ENCODE assay signal across 8 cellular contexts in genomic region chr17:31559647-31560501, GRCh38.
DNase-seq lines count a peak whose midpoint lies in the region; ATAC-seq and TF ChIP-seq lines count a peak whose summit lies in the region.

No MANE protein-coding gene starts in this region.

- no peaks in the 10 kb centered on the region for H3K27me3 ChIP-seq in hepatocyte
- H3K27me3 ChIP-seq in gastrocnemius medialis, result peaks cover 0 to 6% (median 0%) of the 10 kb centered on the region in 3 donors

- peaks cover 39% of the 10 kb centered on the region for H3K79me2 ChIP-seq in hepatocyte

- H3K9me3 ChIP-seq in ES-I3 (ENCODE audit: control insufficient read depth, insufficient read depth, low read length) (no peaks in the 10 kb centered on the region), hepatocyte (ENCODE audit: low read depth) (no peaks in the 10 kb centered on the region), gastrocnemius medialis (no peaks in the 10 kb centered on the region)

- POLR2A ChIA-PET in activated CD4-positive, alpha-beta memory T cell treated with anti-CD3 and anti-CD28 coated beads, Interleukin-2, amount 10 ng/mL, durations not matched to agents 7 days and 5 days (lab: Charles Lee), result no interaction called here

- H2AFZ ChIP-seq in hepatocyte, result peak overlapping the region; percentile 88

- ATAC-seq in gastrocnemius medialis, result peak in 1 of 2 donors; percentile 2
- ATAC-seq in GM18868 (IDR thresholded peaks at IDR 0.05; ENCODE audit: unreplicated experiment), result no peak

- H3K4me1 ChIP-seq in ES-I3 (ENCODE audit: insufficient read depth, low read length) (peaks cover 27% of the 10 kb centered on the region), hepatocyte (ENCODE audit: insufficient read depth) (peaks cover 42% of the 10 kb centered on the region), gastrocnemius medialis (peaks cover under 1 to 6% of the 10 kb centered on the region in 2 donors)

- H3K9me3 Mint-ChIP-seq in activated CD4-positive, alpha-beta memory T cell treated with anti-CD3 and anti-CD28 coated beads, Interleukin-2, amount 10 ng/mL, durations not matched to agents 7 days and 5 days, result no peaks in the 10 kb centered on the region

- H3K4me3 ChIP-seq in hepatocyte (peak overlapping the region; percentile 70), gastrocnemius medialis (peak overlapping the region; percentile 56 to 76 (median 68))

- CTCF ChIA-PET in activated CD4-positive, alpha-beta memory T cell treated with anti-CD3 and anti-CD28 coated beads, Interleukin-2, amount 10 ng/mL, durations not matched to agents 7 days and 5 days (lab: Charles Lee), result interaction anchor here (1.0 kb wide), 1 partner anchor 283 kb away, joined by 3 read pairs; no protein-coding TSS in a partner anchor

- H3K9ac ChIP-seq in ES-I3 (ENCODE audit: low read depth, low read length), result peak overlapping the region; percentile 74

- no peaks in the 10 kb centered on the region for H4K20me1 ChIP-seq in hepatocyte (ENCODE audit: insufficient read depth, poor library complexity, severe bottlenecking)

- no peak for TF ChIP-seq POLR2A in gastrocnemius medialis (IDR thresholded peaks at IDR 0.05)

- H3K4me2 ChIP-seq in hepatocyte, result peak overlapping the region; percentile 99

- intact Hi-C loops in gastrocnemius medialis (cut with DNase I; ENCODE audit: low total_unique reads), result loop anchor here (1.0 to 10.0 kb wide), 3 partner anchors 135 to 297 kb away; partner anchors contain the start of gene COPRS

- 11% methylated on average over 48 of the region's 82 CpGs for WGBS in hepatocyte (ENCODE audit: low lambda C conversion rate, missing lambda C conversion rate)

- H3K4me1 Mint-ChIP-seq in activated CD4-positive, alpha-beta memory T cell treated with anti-CD3 and anti-CD28 coated beads, Interleukin-2, amount 10 ng/mL, durations not matched to agents 7 days and 5 days, result peaks cover 14% of the 10 kb centered on the region

- peaks cover 25% of the 10 kb centered on the region for H3K27me3 Mint-ChIP-seq in activated CD4-positive, alpha-beta memory T cell treated with anti-CD3 and anti-CD28 coated beads, Interleukin-2, amount 10 ng/mL, durations not matched to agents 7 days and 5 days

- in situ Hi-C loops in gastrocnemius medialis (cut with MboI; ENCODE audit: low sequenced_read_pairs in 4 of 4), result loop anchor here in 3 of 4 donors (5.0 kb wide), 2 partner anchors 282 to 287 kb away; no protein-coding TSS in a partner anchor

- H3K36me3 ChIP-seq in ES-I3 (ENCODE audit: insufficient read depth, low read length) (no peaks in the 10 kb centered on the region), hepatocyte (replicated peaks; ENCODE audit: insufficient read depth, low read depth) (no peaks in the 10 kb centered on the region), gastrocnemius medialis (no peaks in the 10 kb centered on the region)

- no peaks in the 10 kb centered on the region for H3K36me3 Mint-ChIP-seq in activated CD4-positive, alpha-beta memory T cell treated with anti-CD3 and anti-CD28 coated beads, Interleukin-2, amount 10 ng/mL, durations not matched to agents 7 days and 5 days (ENCODE audit: low read depth)

- no peak overlapping the region for H3K27ac Mint-ChIP-seq in activated CD4-positive, alpha-beta memory T cell treated with anti-CD3 and anti-CD28 coated beads, Interleukin-2, amount 10 ng/mL, durations not matched to agents 7 days and 5 days

- peak overlapping the region; percentile 35 for H3K4me3 Mint-ChIP-seq in activated CD4-positive, alpha-beta memory T cell treated with anti-CD3 and anti-CD28 coated beads, Interleukin-2, amount 10 ng/mL, durations not matched to agents 7 days and 5 days

- TF ChIP-seq CTCF in hepatocyte (IDR thresholded peaks at IDR 0.05; ENCODE audit: poor library complexity) (peak; percentile 7), gastrocnemius medialis (IDR thresholded peaks at IDR 0.05 in 4 of 5, conservative IDR thresholded peaks at IDR 0.05 in 1 of 5) (no peak)

- no peaks in the 10 kb centered on the region for H3K9me2 ChIP-seq in hepatocyte (replicated peaks; ENCODE audit: insufficient read depth)

- peak overlapping the region; percentile 92 for H3K27ac ChIP-seq in hepatocyte
- peak overlapping the region; percentile 55 to 86 (median 78) for H3K27ac ChIP-seq in gastrocnemius medialis

- no peak for DNase-seq in activated CD4-positive, alpha-beta memory T cell treated with anti-CD3 and anti-CD28 coated beads, Interleukin-2, amount 10 ng/mL, durations not matched to agents 7 days and 5 days
- peak; percentile 58 for DNase-seq in hepatocyte (ENCODE audit: low spot score)
- no peak for DNase-seq in gastrocnemius medialis
- no peak for DNase-seq in NCI-H1436 (lab: John Stamatoyannopoulos, UW)
- DNase-seq in NCI-H1417 (lab: John Stamatoyannopoulos, UW), result no peak
- DNase-seq in activated effector memory CD4-positive, alpha-beta T cell treated with anti-CD3 and anti-CD28 coated beads, Interleukin-2, amount 50 U/mL, for 16 hours, result no peak
